ENCODE assay signal across 12 cellular contexts in genomic region chr5:116361979-116362577, GRCh38.
DNase-seq lines count a peak whose midpoint lies in the region; TF ChIP-seq lines count a peak whose summit lies in the region.
"Had no signal": no experiment of that assay in that cellular context is flagged by ENCODE, and none has a peak within 500 bp of the region (broad histone marks: within the 10 kb centered on the region; RNA-seq: fewer than 3 reads in every experiment).

No MANE protein-coding gene starts in this region.

- H3K4me1 ChIP-seq in ACC112 (ENCODE audit: control insufficient read depth, insufficient read depth, low read length, unreplicated experiment) (no peaks in the 10 kb centered on the region), fibroblast of lung (ENCODE audit: control insufficient read depth, extremely low read depth, insufficient read depth, low read length) (no peaks in the 10 kb centered on the region), parathyroid adenoma (no peaks in the 10 kb centered on the region), PC-9 (replicated peaks; ENCODE audit: insufficient read depth) (no peaks in the 10 kb centered on the region)

- intact Hi-C loops in PC-9 (cut with micrococcal nuclease; ENCODE audit: unreplicated experiment) = no loop called here

- no peaks in the 10 kb centered on the region for H3F3A ChIP-seq in PC-9 (ENCODE audit: insufficient read depth, low read depth)

- H3K4me3 ChIP-seq in ACC112 (ENCODE audit: low read depth, low read length) (peak overlapping the region; percentile 61), fibroblast of lung (replicated peaks in 1 of 4; ENCODE audit: control extremely low read depth in 1 of 4, insufficient read depth in 1 of 4, low read depth in 3 of 4, low read length in 4 of 4) (peak overlapping the region in 2 of 4 experiments; percentile 40 to 46), parathyroid adenoma (ENCODE audit: low read depth, low read length) (no peak overlapping the region), PC-9 (no peak overlapping the region)

- H3K79me2 ChIP-seq in ACC112 (ENCODE audit: control insufficient read depth, insufficient read depth, low read length, unreplicated experiment) (no peaks in the 10 kb centered on the region), fibroblast of lung (ENCODE audit: control insufficient read depth, insufficient read depth, low read length) (no peaks in the 10 kb centered on the region), parathyroid adenoma (no peaks in the 10 kb centered on the region), PC-9 (ENCODE audit: low read depth) (no peaks in the 10 kb centered on the region)

- BruUV-seq in PC-9 (replicated peaks; lab: Mats Ljungman, UMichigan) = no TSS peak

- H3K27ac ChIP-seq in ACC112 (ENCODE audit: low read depth, low read length) (no peak overlapping the region), angular gyrus (ENCODE audit: low read depth, low read length) (peak overlapping the region; percentile 24), fibroblast of lung (ENCODE audit: insufficient read depth, low read length) (no peak overlapping the region), parathyroid adenoma (no peak overlapping the region), PC-9 (no peak overlapping the region)

- H3K9me3 ChIP-seq in fibroblast of lung (ENCODE audit: control insufficient read depth, insufficient read depth, low read depth, low read length) (no peaks in the 10 kb centered on the region), parathyroid adenoma (ENCODE audit: control insufficient read depth, low read length) (no peaks in the 10 kb centered on the region), PC-9 (ENCODE audit: insufficient read depth, low read depth) (no peaks in the 10 kb centered on the region)

- no peaks in the 10 kb centered on the region for H3K9me2 ChIP-seq in PC-9 (ENCODE audit: insufficient read depth)

- CTCF ChIA-PET in PC-9 (lab: Charles Lee) = no interaction called here

- no peak overlapping the region for H2AFZ ChIP-seq in ACC112 (ENCODE audit: low read length, unreplicated experiment)
- H2AFZ ChIP-seq in fibroblast of lung (ENCODE audit: low read length) = no peak overlapping the region
- H2AFZ ChIP-seq in parathyroid adenoma = peak overlapping the region; percentile 58
- H2AFZ ChIP-seq in PC-9 = no peak overlapping the region

- H3K27me3 ChIP-seq in ACC112 (ENCODE audit: insufficient read depth, low read length) (no peaks in the 10 kb centered on the region), fibroblast of lung (ENCODE audit: control insufficient read depth, insufficient read depth, low read length) (no peaks in the 10 kb centered on the region), parathyroid adenoma (ENCODE audit: control insufficient read depth, insufficient read depth, low read length) (no peaks in the 10 kb centered on the region), PC-9 (ENCODE audit: insufficient read depth, low read depth) (no peaks in the 10 kb centered on the region)

- no peaks in the 10 kb centered on the region for H3K36me3 ChIP-seq in ACC112 (ENCODE audit: insufficient read depth, low read length)
- no peaks in the 10 kb centered on the region for H3K36me3 ChIP-seq in fibroblast of lung (ENCODE audit: control insufficient read depth, insufficient read depth, low read length)
- H3K36me3 ChIP-seq in parathyroid adenoma (ENCODE audit: control insufficient read depth, insufficient read depth, low read length) = no peaks in the 10 kb centered on the region
- H3K36me3 ChIP-seq in PC-9 (ENCODE audit: low read depth) = no peaks in the 10 kb centered on the region

- TF ChIP-seq CTCF in fibroblast of lung (conservative IDR thresholded peaks at IDR 0.05 in 1 of 2, IDR thresholded peaks at IDR 0.05 in 1 of 2; ENCODE audit: low read depth in 1 of 2, low read length in 2 of 2) (no peak), parathyroid adenoma (IDR thresholded peaks at IDR 0.05) (no peak), PC-9 (conservative IDR thresholded peaks at IDR 0.05) (no peak)

- no peak overlapping the region for H3K9ac ChIP-seq in fibroblast of lung (ENCODE audit: insufficient read depth, low read length)
- H3K9ac ChIP-seq in parathyroid adenoma = no peak overlapping the region

- no peaks in the 10 kb centered on the region for H4K20me1 ChIP-seq in fibroblast of lung (ENCODE audit: control insufficient read depth, extremely low read depth, insufficient read depth, low read length)
- no peaks in the 10 kb centered on the region for H4K20me1 ChIP-seq in PC-9 (ENCODE audit: insufficient read depth)

- POLR2A ChIA-PET in PC-9 (lab: Charles Lee; ENCODE audit: unreplicated experiment) = no interaction called here

- DNase-seq in fibroblast of lung (ENCODE audit: low read depth in 2 of 2) (no peak), PC-9 (no peak), T-helper 1 cell (no peak), NCI-H2227 (lab: John Stamatoyannopoulos, UW; ENCODE audit: unreplicated experiment) (no peak)
- DNase-seq in activated CD4-positive, CD25-positive, alpha-beta regulatory T cell treated with anti-CD3 and anti-CD28 coated beads, Interleukin-2, amount 50 U/mL, for 72 hours = no peak
- DNase-seq: activated CD4-positive, CD25-positive, alpha-beta regulatory T cell; foreskin melanocyte; HCEC 1CT; NCI-H1694 had no signal

- peak overlapping the region; percentile 73 for H3K4me2 ChIP-seq in fibroblast of lung (ENCODE audit: extremely low read depth, insufficient read depth, low read length)
- peak overlapping the region; percentile 70 for H3K4me2 ChIP-seq in parathyroid adenoma (ENCODE audit: low read length)
- H3K4me2 ChIP-seq in PC-9 = no peak overlapping the region
